Comparison of ENCODE assay signal across 9 cellular contexts in the genomic region with DNA sequence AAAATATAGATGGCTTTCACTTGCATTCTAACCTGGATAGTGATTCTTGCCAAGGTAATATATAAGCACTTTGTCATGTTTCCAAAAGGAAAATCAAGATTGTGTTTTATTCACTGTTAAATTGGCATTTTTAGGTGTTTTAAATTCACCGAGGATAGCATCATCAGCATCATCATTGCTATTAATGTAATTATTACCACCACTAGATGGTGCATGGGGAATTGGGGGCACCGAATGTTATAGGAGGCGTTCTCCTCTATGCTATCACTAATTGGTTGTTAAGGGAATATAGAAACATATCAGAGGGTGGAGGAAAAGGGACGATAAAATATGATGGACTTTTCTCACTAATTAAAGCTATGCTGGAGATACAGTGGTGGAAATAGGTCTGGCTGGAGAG.
DNase-seq lines count a peak whose midpoint lies in the region; ATAC-seq, FAIRE-seq and TF ChIP-seq lines count a peak whose summit lies in the region.
"Had no signal": no experiment of that assay in that cellular context is flagged by ENCODE, and none has a peak within 500 bp of the region (broad histone marks: within the 10 kb centered on the region; RNA-seq: fewer than 3 reads in every experiment).

No MANE protein-coding gene starts in this region.

- H3K9me2 ChIP-seq in SK-N-SH = no peaks in the 10 kb centered on the region

- H3K4me1 ChIP-seq in cardiac muscle cell (ENCODE audit: low read depth) (peaks cover 67% of the 10 kb centered on the region), right cardiac atrium (ENCODE audit: control insufficient read depth, insufficient read depth, low read length) (peaks cover 11% of the 10 kb centered on the region), SK-N-SH (ENCODE audit: control insufficient read depth in 1 of 2, insufficient read depth in 2 of 2, low read depth in 1 of 2, low read length in 1 of 2) (no peaks in the 10 kb centered on the region)
- H3K4me1 ChIP-seq: SJSA1 had no signal

- FAIRE-seq in RCC 7860 (lab: Jason Lieb, UNC) = no peak

- H3K4me3 Mint-ChIP-seq in stimulated activated naive B cell treated with anti-CD40 and anti-IgM and Interleukin-4, amounts not matched to agents 10 μg/mL and 1 μg/mL and 100 μg/mL, for 72 hours = peak overlapping the region; percentile 45 to 62

- intact Hi-C loops in right cardiac atrium (cut with DNase I) = loop anchor here in 2 of 4 donors (10.0 kb wide), 2 partner anchors 52 to 162 kb away; no protein-coding TSS in a partner anchor

- POLR2A ChIA-PET in SK-N-SH (lab: Yijun Ruan, JAX) = no interaction called here

- WGBS in right cardiac atrium = 52% methylated on average over 4 of the region's 4 CpGs
- 37% methylated on average over 4 of the region's 4 CpGs for WGBS in SK-N-SH (ENCODE audit: low lambda C conversion rate)

- TF ChIP-seq EP300 in SK-N-SH (IDR thresholded peaks at IDR 0.05; ENCODE audit: borderline replicate concordance in 1 of 2, low read depth in 1 of 2, low read length in 1 of 2) = no peak

- no peak overlapping the region for H3K4me3 ChIP-seq in cardiac muscle cell
- no peak overlapping the region for H3K4me3 ChIP-seq in right cardiac atrium (ENCODE audit: low read length)
- no peak overlapping the region for H3K4me3 ChIP-seq in SK-N-SH (ENCODE audit: low read depth in 2 of 2, low read length in 1 of 2)
- H3K4me3 ChIP-seq: SJSA1 had no signal

- H3K9me3 ChIP-seq in cardiac muscle cell (ENCODE audit: low read depth) = no peaks in the 10 kb centered on the region
- no peaks in the 10 kb centered on the region for H3K9me3 ChIP-seq in right cardiac atrium (ENCODE audit: control insufficient read depth, low read length)
- no peaks in the 10 kb centered on the region; the same call in 1 of the 2 replicates for H3K9me3 ChIP-seq in SK-N-SH
- H3K9me3 ChIP-seq: SJSA1 had no signal

- no peak for ATAC-seq in right cardiac atrium
- peak; percentile 92 for ATAC-seq in HG02885 (IDR thresholded peaks at IDR 0.05; ENCODE audit: poor library complexity, unreplicated experiment)
- peak; percentile 52 to 72 for ATAC-seq in activated naive CD4-positive, alpha-beta T cell treated with anti-CD3 and anti-CD28 coated beads, Interleukin-2, amount 50 U/mL, for 72 hours
- peak; percentile 80 to 82 for ATAC-seq in stimulated activated naive B cell treated with anti-CD40 and anti-IgM and Interleukin-4, amounts not matched to agents 10 μg/mL and 1 μg/mL and 100 μg/mL, for 72 hours (replicated peaks)
- no peak for ATAC-seq in left lobe of liver

- H3K27ac ChIP-seq in cardiac muscle cell (peak overlapping the region; percentile 93), right cardiac atrium (ENCODE audit: low read length) (no peak overlapping the region), SK-N-SH (ENCODE audit: low read depth in 2 of 2, low read length in 1 of 2) (no peak overlapping the region)
- H3K27ac ChIP-seq: SJSA1 had no signal

- no peaks in the 10 kb centered on the region for H3F3A ChIP-seq in SK-N-SH (replicated peaks; ENCODE audit: insufficient read depth)

- H3K27me3 Mint-ChIP-seq in stimulated activated naive B cell treated with anti-CD40 and anti-IgM and Interleukin-4, amounts not matched to agents 10 μg/mL and 1 μg/mL and 100 μg/mL, for 72 hours = no peaks in the 10 kb centered on the region

- H2AFZ ChIP-seq in SK-N-SH (ENCODE audit: low read depth) = no peak overlapping the region

- H3K27ac Mint-ChIP-seq in activated naive CD4-positive, alpha-beta T cell treated with anti-CD3 and anti-CD28 coated beads, Interleukin-2, amount 50 U/mL, for 72 hours = peak overlapping the region in 1 of 2 donors; percentile 19
- H3K27ac Mint-ChIP-seq in stimulated activated naive B cell treated with anti-CD40 and anti-IgM and Interleukin-4, amounts not matched to agents 10 μg/mL and 1 μg/mL and 100 μg/mL, for 72 hours = peak overlapping the region; percentile 60

- no peaks in the 10 kb centered on the region for H3K36me3 ChIP-seq in cardiac muscle cell
- H3K36me3 ChIP-seq in SK-N-SH (replicated peaks in 1 of 2; ENCODE audit: control insufficient read depth in 1 of 2, insufficient read depth in 2 of 2, low read length in 1 of 2) = no peaks in the 10 kb centered on the region
- H3K36me3 ChIP-seq: SJSA1 had no signal

- H3K9me3 Mint-ChIP-seq in activated naive CD4-positive, alpha-beta T cell treated with anti-CD3 and anti-CD28 coated beads, Interleukin-2, amount 50 U/mL, for 72 hours = peaks cover 0 to 4% of the 10 kb centered on the region in 2 donors
- H3K9me3 Mint-ChIP-seq in stimulated activated naive B cell treated with anti-CD40 and anti-IgM and Interleukin-4, amounts not matched to agents 10 μg/mL and 1 μg/mL and 100 μg/mL, for 72 hours = peaks cover 0 to 2% of the 10 kb centered on the region in 2 donors

- DNase-seq in cardiac muscle cell (ENCODE audit: low read depth in 1 of 2, low spot score in 1 of 2) (no peak), right cardiac atrium (no peak), SK-N-SH (no peak), left lobe of liver (ENCODE audit: low spot score) (no peak), RCC 7860 (ENCODE audit: low spot score) (no peak)
- no peak for DNase-seq in activated naive CD4-positive, alpha-beta T cell treated with anti-CD3 and anti-CD28 coated beads, Interleukin-2, amount 50 U/mL, for 72 hours (ENCODE audit: low spot score in 2 of 2)
- no peak for DNase-seq in stimulated activated naive B cell treated with anti-CD40 and anti-IgM and Interleukin-4, amounts not matched to agents 10 μg/mL and 1 μg/mL and 100 μg/mL, for 72 hours

- no peak for TF ChIP-seq RAD21 in SK-N-SH (IDR thresholded peaks at IDR 0.05; ENCODE audit: low read length)

- TF ChIP-seq CTCF in cardiac muscle cell (IDR thresholded peaks at IDR 0.05; ENCODE audit: low read depth, low read length) (peak; percentile 3), SK-N-SH (IDR thresholded peaks at IDR 0.05) (no peak)

- no peak overlapping the region for H3K4me2 ChIP-seq in SK-N-SH

- H3K27me3 ChIP-seq in cardiac muscle cell = no peaks in the 10 kb centered on the region
- no peaks in the 10 kb centered on the region for H3K27me3 ChIP-seq in right cardiac atrium (ENCODE audit: control insufficient read depth, insufficient read depth)
- H3K27me3 ChIP-seq in SK-N-SH (ENCODE audit: insufficient read depth) = no peaks in the 10 kb centered on the region
- H3K27me3 ChIP-seq: SJSA1 had no signal

- H3K79me2 ChIP-seq in SK-N-SH (ENCODE audit: insufficient read depth) = no peaks in the 10 kb centered on the region

- H3K36me3 Mint-ChIP-seq in activated naive CD4-positive, alpha-beta T cell treated with anti-CD3 and anti-CD28 coated beads, Interleukin-2, amount 50 U/mL, for 72 hours = peaks cover 0 to 5% of the 10 kb centered on the region in 2 donors
- H3K36me3 Mint-ChIP-seq in stimulated activated naive B cell treated with anti-CD40 and anti-IgM and Interleukin-4, amounts not matched to agents 10 μg/mL and 1 μg/mL and 100 μg/mL, for 72 hours = peaks cover 1 to 4% of the 10 kb centered on the region in 2 donors

- H4K20me1 ChIP-seq in SK-N-SH (ENCODE audit: insufficient read depth) = no peaks in the 10 kb centered on the region

- CTCF ChIA-PET in SK-N-SH (lab: Yijun Ruan, JAX) = no interaction called here

- H3K4me1 Mint-ChIP-seq in stimulated activated naive B cell treated with anti-CD40 and anti-IgM and Interleukin-4, amounts not matched to agents 10 μg/mL and 1 μg/mL and 100 μg/mL, for 72 hours = peaks cover 7 to 8% of the 10 kb centered on the region in 2 donors

- H3K9ac ChIP-seq in SK-N-SH = no peak overlapping the region

TF ChIP-seq in SK-N-SH, 30 proteins besides CTCF, POLR2A, EP300 and RAD21:
- TF ChIP-seq RFX5 (IDR thresholded peaks at IDR 0.05; ENCODE audit: low read length) = no peak
- TF ChIP-seq, protein P1, sequence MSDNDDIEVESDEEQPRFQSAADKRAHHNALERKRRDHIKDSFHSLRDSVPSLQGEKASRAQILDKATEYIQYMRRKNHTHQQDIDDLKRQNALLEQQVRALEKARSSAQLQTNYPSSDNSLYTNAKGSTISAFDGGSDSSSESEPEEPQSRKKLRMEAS (IDR thresholded peaks at IDR 0.05; ENCODE audit: low read depth) = no peak
- no peak for TF ChIP-seq TCF12 (IDR thresholded peaks at IDR 0.05)
- no peak for TF ChIP-seq FOXJ3 (CRISPR knock-in tag; IDR thresholded peaks at IDR 0.05)
- no peak for TF ChIP-seq RCOR1 (IDR thresholded peaks at IDR 0.05; ENCODE audit: low read length)
- no peak for TF ChIP-seq NRF1 (IDR thresholded peaks at IDR 0.05; ENCODE audit: low read depth, low read length)
- TF ChIP-seq MEF2A (IDR thresholded peaks at IDR 0.05; ENCODE audit: borderline replicate concordance, low read depth) = no peak
- TF ChIP-seq TEAD4 (IDR thresholded peaks at IDR 0.05; ENCODE audit: borderline replicate concordance, insufficient read depth) = no peak
- no peak for TF ChIP-seq RXRA (IDR thresholded peaks at IDR 0.05; ENCODE audit: borderline replicate concordance, low read depth)
- no peak for TF ChIP-seq MXI1 (IDR thresholded peaks at IDR 0.05; ENCODE audit: low read depth, low read length)
- no peak for TF ChIP-seq TAF1 (IDR thresholded peaks at IDR 0.05; ENCODE audit: borderline replicate concordance, low read depth, low read length)

Comparison
In these comparisons a context has a peak if more than half of its experiments do, and no peak if none do; other contexts are left out.
1. ATAC-seq: peak in HG02885 (single experiment), activated naive CD4-positive, alpha-beta T cell treated with anti-CD3 and anti-CD28 coated beads, Interleukin-2, amount 50 U/mL, for 72 hours (2 of 2) and stimulated activated naive B cell treated with anti-CD40 and anti-IgM and Interleukin-4, amounts not matched to agents 10 μg/mL and 1 μg/mL and 100 μg/mL, for 72 hours (2 of 2); none in right cardiac atrium (0 of 2) and left lobe of liver (single experiment).